In the genomic region with DNA sequence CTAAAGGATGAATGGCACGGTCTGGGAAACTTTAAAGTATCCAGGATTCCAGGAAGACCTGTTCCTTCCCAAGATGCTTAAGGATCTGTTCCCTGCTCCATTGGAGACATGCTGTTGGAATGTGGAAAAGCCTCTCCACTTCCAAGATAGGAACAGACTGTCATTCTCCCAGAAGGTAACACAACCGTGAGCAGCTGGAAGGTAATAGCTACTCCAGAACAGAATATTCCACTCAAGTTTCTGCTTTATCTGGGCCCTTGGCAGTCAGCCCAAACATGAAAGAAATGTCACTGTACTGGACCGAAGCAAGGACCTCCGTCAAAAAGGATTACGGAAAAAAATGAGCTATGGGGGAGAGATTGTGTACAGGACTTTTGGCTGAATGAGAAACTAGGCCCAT, we compare ENCODE assay signal across 17 cellular contexts.
A peak's percentile ranks its signal among the peaks of the same experiment; 100 is the strongest.
DNase-seq lines count a peak whose midpoint lies in the region; ATAC-seq, FAIRE-seq and TF ChIP-seq lines count a peak whose summit lies in the region.
"Had no signal": no experiment of that assay in that cellular context is flagged by ENCODE, and none has a peak within 500 bp of the region (broad histone marks: within the 10 kb centered on the region; RNA-seq: fewer than 3 reads in every experiment).

No MANE protein-coding gene starts in this region.

- H3K27me3 ChIP-seq in left lung (no peaks in the 10 kb centered on the region), upper lobe of right lung (no peaks in the 10 kb centered on the region), HepG2 (ENCODE audit: control insufficient read depth in 1 of 2, insufficient read depth in 2 of 2, low read length in 2 of 2) (no peaks in the 10 kb centered on the region)
- H3K27me3 ChIP-seq: BLaER1 had no signal

- H3K27ac ChIP-seq in left lung = no peak overlapping the region
- no peak overlapping the region for H3K27ac ChIP-seq in upper lobe of right lung
- no peak overlapping the region for H3K27ac ChIP-seq in HepG2 (ENCODE audit: extremely low read length, insufficient read depth, low read length)
- H3K27ac ChIP-seq: BLaER1 had no signal

- H3K79me2 ChIP-seq in HepG2 (ENCODE audit: insufficient read depth, low read length) = no peaks in the 10 kb centered on the region

- H3K36me3 ChIP-seq in left lung (no peaks in the 10 kb centered on the region), upper lobe of right lung (no peaks in the 10 kb centered on the region), HepG2 (replicated peaks in 1 of 2; ENCODE audit: control insufficient read depth in 1 of 2, insufficient read depth in 2 of 2, low read length in 2 of 2) (no peaks in the 10 kb centered on the region)
- H3K36me3 ChIP-seq: BLaER1, HAP-1 had no signal

- H3K36me3 Mint-ChIP-seq in activated T-cell treated with anti-CD3 and anti-CD28 coated beads, Interleukin-2, amount 50 U/mL, for 24 hours (ENCODE audit: low read depth) = no peaks in the 10 kb centered on the region
- H3K36me3 Mint-ChIP-seq: CD14-positive monocyte; CD4-positive, alpha-beta memory T cell had no signal

- no peak overlapping the region for H3K4me3 Mint-ChIP-seq in activated T-cell treated with anti-CD3 and anti-CD28 coated beads, Interleukin-2, amount 50 U/mL, for 24 hours
- H3K4me3 Mint-ChIP-seq: CD14-positive monocyte; CD4-positive, alpha-beta memory T cell had no signal

- ATAC-seq in left lung (peak; percentile 56), upper lobe of right lung (peak; percentile 32), GM19035 (IDR thresholded peaks at IDR 0.05; ENCODE audit: unreplicated experiment) (no peak), HepG2 (no peak)

- H3K4me3 ChIP-seq in left lung (no peak overlapping the region), upper lobe of right lung (no peak overlapping the region), HepG2 (replicated peaks in 1 of 3; ENCODE audit: insufficient read depth in 1 of 3, low read depth in 2 of 3, low read length in 3 of 3) (no peak overlapping the region)
- H3K4me3 ChIP-seq: BLaER1, HAP-1 had no signal

- no TSS peak for BruUV-seq in HepG2 (replicated peaks; lab: Mats Ljungman, UMichigan)

- DNase-seq in G401 (ENCODE audit: low spot score) (peak; percentile 9), NCI-H524 treated with DMSO at 0.1 percent for 48 hours (lab: John Stamatoyannopoulos, UW) (peak; percentile 91), left lung (no peak), upper lobe of right lung (no peak), HepG2 (ENCODE audit: low spot score) (no peak)
- no peak for DNase-seq in activated T-cell treated with anti-CD3 and anti-CD28 coated beads, Interleukin-2, amount 50 U/mL, for 24 hours
- DNase-seq: AML-193; CD4-positive, alpha-beta memory T cell; DMS153; DMS79; GF-D8 had no signal

- H3K9ac ChIP-seq in HepG2 (ENCODE audit: insufficient read depth, low read depth, low read length) = no peak overlapping the region
- H3K9ac ChIP-seq: BLaER1 had no signal

- TF ChIP-seq CTCF in left lung (IDR thresholded peaks at IDR 0.05) = no peak
- no peak for TF ChIP-seq CTCF in upper lobe of right lung (IDR thresholded peaks at IDR 0.05)
- TF ChIP-seq CTCF in HepG2 (CRISPR knock-in tag; IDR thresholded peaks at IDR 0.05) = no peak

- intact Hi-C loops in left lung (cut with DNase I) (no loop called here), upper lobe of right lung (cut with DNase I) (loop anchor here (5.0 kb wide), 1 partner anchor 411 kb away; no protein-coding TSS in a partner anchor), HepG2 (cut with micrococcal nuclease; ENCODE audit: unreplicated experiment) (no loop called here)

- no peaks in the 10 kb centered on the region for H3K4me1 Mint-ChIP-seq in activated T-cell treated with anti-CD3 and anti-CD28 coated beads, Interleukin-2, amount 50 U/mL, for 24 hours (ENCODE audit: low read depth)
- H3K4me1 Mint-ChIP-seq: CD14-positive monocyte; CD4-positive, alpha-beta memory T cell had no signal

- no peak for FAIRE-seq in HepG2 (lab: Jason Lieb, UNC)
- FAIRE-seq: A204.1, H1 had no signal

- WGBS in HepG2 (ENCODE audit: low lambda C conversion rate) = 55% methylated on average over 4 of the region's 5 CpGs

- CTCF ChIA-PET in HepG2 (lab: Yijun Ruan, JAX; ENCODE audit: low intra/inter-chr PET ratio, low total read pairs) = no interaction called here

- no peaks in the 10 kb centered on the region for H4K20me1 ChIP-seq in HepG2 (ENCODE audit: insufficient read depth, low read length)
- H4K20me1 ChIP-seq: BLaER1 had no signal

- no peak overlapping the region for H3K27ac Mint-ChIP-seq in activated T-cell treated with anti-CD3 and anti-CD28 coated beads, Interleukin-2, amount 50 U/mL, for 24 hours
- H3K27ac Mint-ChIP-seq: CD14-positive monocyte; CD4-positive, alpha-beta memory T cell had no signal

- H3K4me1 ChIP-seq in left lung = no peaks in the 10 kb centered on the region
- no peaks in the 10 kb centered on the region for H3K4me1 ChIP-seq in upper lobe of right lung
- H3K4me1 ChIP-seq in HepG2 (ENCODE audit: insufficient read depth, low read length) = no peaks in the 10 kb centered on the region
- H3K4me1 ChIP-seq: BLaER1 had no signal

- no peaks in the 10 kb centered on the region for H3K27me3 Mint-ChIP-seq in activated T-cell treated with anti-CD3 and anti-CD28 coated beads, Interleukin-2, amount 50 U/mL, for 24 hours

- POLR2A ChIA-PET in HepG2 (lab: Yijun Ruan, JAX) = no interaction called here

- no peak overlapping the region for H2AFZ ChIP-seq in HepG2 (ENCODE audit: low read length)

- H3K9me3 ChIP-seq in left lung (no peaks in the 10 kb centered on the region), upper lobe of right lung (no peaks in the 10 kb centered on the region), HepG2 (ENCODE audit: low read length) (no peaks in the 10 kb centered on the region)
- H3K9me3 ChIP-seq: BLaER1, HAP-1 had no signal

- TF ChIP-seq EP300 in HepG2 (IDR thresholded peaks at IDR 0.05; ENCODE audit: low read depth in 2 of 2, low read length in 2 of 2) (no peak), HepG2 (CRISPR knock-in tag; IDR thresholded peaks at IDR 0.05; ENCODE audit: borderline replicate concordance) (no peak)

- TF ChIP-seq RAD21 in HepG2 (CRISPR knock-in tag; IDR thresholded peaks at IDR 0.05) = no peak

- TF ChIP-seq POLR2A in HepG2 (IDR thresholded peaks at IDR 0.05; ENCODE audit: insufficient read depth in 1 of 2, low read depth in 2 of 2, low read length in 2 of 2) = no peak

- in situ Hi-C loops in G401 (cut with HindIII; ENCODE audit: low sequenced_read_pairs) (no loop called here), HepG2 (cut with HindIII; ENCODE audit: extremely low pct_ligation_motif_present, low pct_unique_long_range_greater_than_20kb) (no loop called here)

- H3K9me3 Mint-ChIP-seq in activated T-cell treated with anti-CD3 and anti-CD28 coated beads, Interleukin-2, amount 50 U/mL, for 24 hours = no peaks in the 10 kb centered on the region

- H3K4me2 ChIP-seq in HepG2 (ENCODE audit: low read depth, low read length) = no peak overlapping the region
- H3K4me2 ChIP-seq: BLaER1 had no signal

TF ChIP-seq in HepG2, 621 proteins besides CTCF, POLR2A, EP300 and RAD21:
- TF ChIP-seq SOX6 (IDR thresholded peaks at IDR 0.05) (no peak), SOX6 (CRISPR knock-in tag; IDR thresholded peaks at IDR 0.05) (no peak), ETV5 (CRISPR knock-in tag; IDR thresholded peaks at IDR 0.05; ENCODE audit: borderline replicate concordance) (no peak), DDIT3 (CRISPR knock-in tag; IDR thresholded peaks at IDR 0.05) (no peak), TCF7L2 (IDR thresholded peaks at IDR 0.05; ENCODE audit: low read depth, low read length) (no peak), MTF2 (CRISPR knock-in tag; IDR thresholded peaks at IDR 0.05; ENCODE audit: borderline replicate concordance) (no peak), ZSCAN29 (CRISPR knock-in tag; conservative IDR thresholded peaks at IDR 0.05) (no peak), KLF13 (CRISPR knock-in tag; IDR thresholded peaks at IDR 0.05) (no peak), ZNF83 (CRISPR knock-in tag; IDR thresholded peaks at IDR 0.05; ENCODE audit: borderline replicate concordance) (no peak), IKZF4 (CRISPR knock-in tag; IDR thresholded peaks at IDR 0.05; ENCODE audit: borderline replicate concordance, low read depth, not compliant biosample characterization) (no peak), ZNF652 (CRISPR knock-in tag; IDR thresholded peaks at IDR 0.05; ENCODE audit: borderline replicate concordance, low read depth) (no peak), PRPF4 (IDR thresholded peaks at IDR 0.05; ENCODE audit: low read depth, low read length, poor library complexity, severe bottlenecking) (no peak)

Comparison
In these comparisons a context has a peak if more than half of its experiments do, and no peak if none do; other contexts are left out.
1. DNase-seq: peak in G401 (single experiment) and NCI-H524 treated with DMSO at 0.1 percent for 48 hours (single experiment); none in left lung (0 of 2), upper lobe of right lung (single experiment), activated T-cell treated with anti-CD3 and anti-CD28 coated beads, Interleukin-2, amount 50 U/mL, for 24 hours (single experiment) and HepG2 (single experiment).
2. ATAC-seq: peak in left lung (single experiment) and upper lobe of right lung (single experiment); none in GM19035 (single experiment) and HepG2 (single experiment).